ENCODE assay signal across 13 cellular contexts in the genomic region with DNA sequence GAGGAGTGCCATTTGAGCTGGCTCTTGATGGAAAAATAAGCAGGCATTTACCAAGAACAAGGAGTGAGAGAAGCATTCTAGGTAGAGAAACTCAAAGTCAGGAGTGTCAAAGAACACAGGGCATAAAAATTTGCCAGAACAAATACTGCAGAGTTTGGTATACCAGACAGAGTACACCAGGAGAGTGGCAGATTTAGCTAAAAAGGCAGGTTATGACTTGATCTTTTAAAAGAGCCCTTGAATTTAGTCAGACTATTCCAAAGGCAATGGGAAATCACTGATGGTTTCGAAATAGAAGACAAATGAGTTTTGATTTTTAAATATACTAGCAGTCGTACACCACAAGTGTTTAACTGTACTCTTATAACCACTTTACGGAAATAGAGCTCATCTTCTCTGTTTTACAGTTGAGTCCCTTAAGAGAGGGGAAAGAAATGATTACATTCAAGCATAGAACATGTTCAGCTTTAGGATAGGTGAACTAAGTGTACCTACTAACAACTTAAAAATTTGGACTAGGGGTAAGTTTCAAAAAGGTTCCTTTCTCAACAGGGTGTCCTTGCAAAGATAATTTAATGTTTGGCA. TPM values are rescaled to one million over a fixed set of nuclear protein-coding genes. Genes with fewer than 3 reads are reported as not detected.
DNase-seq lines count a peak whose midpoint lies in the region; ATAC-seq and TF ChIP-seq lines count a peak whose summit lies in the region.
"Had no signal": no experiment of that assay in that cellular context is flagged by ENCODE, and none has a peak within 500 bp of the region (broad histone marks: within the 10 kb centered on the region; RNA-seq: fewer than 3 reads in every experiment).

No MANE protein-coding gene starts in this region.

- H3K4me3 ChIP-seq in HUES64 (ENCODE audit: low read length), result no peak overlapping the region
- no peak overlapping the region for H3K4me3 ChIP-seq in skeletal muscle satellite cell (ENCODE audit: low read length)
- H3K4me3 ChIP-seq: stomach had no signal

- no peaks in the 10 kb centered on the region for H3K27me3 Mint-ChIP-seq in WTC11 (ENCODE audit: low read depth)

- no peak for TF ChIP-seq CTCF in WTC11 (IDR thresholded peaks at IDR 0.05)

- no peak overlapping the region for H3K9ac ChIP-seq in HUES64 (ENCODE audit: low read depth, low read length)
- H3K9ac ChIP-seq in skeletal muscle satellite cell (ENCODE audit: low read depth, low read length), result no peak overlapping the region

- peak overlapping the region; percentile 60 for H3K4me2 ChIP-seq in skeletal muscle satellite cell (ENCODE audit: low read length)

- H3K4me1 Mint-ChIP-seq in WTC11, result peaks cover 78% of the 10 kb centered on the region

- H3K4me1 ChIP-seq in HUES64 (ENCODE audit: insufficient read depth, low read length) (peaks cover 71% of the 10 kb centered on the region), skeletal muscle satellite cell (ENCODE audit: control insufficient read depth, insufficient read depth, low read length) (peaks cover 72% of the 10 kb centered on the region)

- CTCF ChIA-PET in WTC11 (lab: Charles Lee), result interaction anchor here (0.7 to 1.1 kb wide), 2 partner anchors 11 to 274 kb away, joined by 3 read pairs; no protein-coding TSS in a partner anchor

- peaks cover 46% of the 10 kb centered on the region for H3K36me3 ChIP-seq in HUES64 (ENCODE audit: insufficient read depth, low read length)
- H3K36me3 ChIP-seq in skeletal muscle satellite cell (ENCODE audit: insufficient read depth, low read length), result peaks cover 42% of the 10 kb centered on the region
- H3K36me3 ChIP-seq: gastroesophageal sphincter had no signal

- H3K9me3 Mint-ChIP-seq in WTC11, result no peaks in the 10 kb centered on the region
- H3K9me3 Mint-ChIP-seq: H9 had no signal

- ATAC-seq in WTC11, result no peak
- ATAC-seq: activated CD4-positive, CD25-positive, alpha-beta regulatory T cell treated with anti-CD3 and anti-CD28 coated beads, Interleukin-2, amount 50 U/mL, for 24 hours; gastroesophageal sphincter; Panc1 had no signal

- H3K4me3 Mint-ChIP-seq in WTC11, result peak overlapping the region; percentile 18; the same call in 1 of the 2 replicates
- H3K4me3 Mint-ChIP-seq: H9 had no signal

- peak overlapping the region; percentile 81 for H3K27ac Mint-ChIP-seq in WTC11

- POLR2A ChIA-PET in WTC11 (lab: Charles Lee), result interaction anchor here (1.0 to 3.7 kb wide), 3 partner anchors 9 to 52 kb away, joined by 3 to 18 read pairs (median 7); a partner anchor contains a TSS

- DNase-seq in WTC11 (ENCODE audit: low spot score), result no peak
- DNase-seq in epithelial cell of prostate (ENCODE audit: low read depth, low spot score), result no peak
- no peak for DNase-seq in NCI-H2171 treated with DMSO at 0.1 percent for 48 hours (lab: John Stamatoyannopoulos, UW)
- no peak for DNase-seq in cortex of kidney (lab: John Stamatoyannopoulos, UW)
- no peak for DNase-seq in hepatic stellate cell (ENCODE audit: low spot score)
- DNase-seq: DMS53, H9, stomach had no signal

- no peaks in the 10 kb centered on the region for H3K9me3 ChIP-seq in HUES64 (ENCODE audit: insufficient read depth, low read depth, low read length)
- no peaks in the 10 kb centered on the region for H3K9me3 ChIP-seq in skeletal muscle satellite cell (replicated peaks; ENCODE audit: low read length)
- H3K9me3 ChIP-seq: gastroesophageal sphincter, stomach had no signal

- 100% methylated on average over 2 of the region's 3 CpGs for WGBS in HUES64

- H3K27me3 ChIP-seq in HUES64 (ENCODE audit: insufficient read depth, low read length) (no peaks in the 10 kb centered on the region), skeletal muscle satellite cell (ENCODE audit: control insufficient read depth, insufficient read depth, low read length) (no peaks in the 10 kb centered on the region)
- H3K27me3 ChIP-seq: gastroesophageal sphincter, stomach had no signal

- H3K36me3 Mint-ChIP-seq in WTC11, result peaks cover 7% of the 10 kb centered on the region; the same call in 1 of the 2 replicates

- peak overlapping the region; percentile 10; the same call in 1 of the 2 replicates for H3K27ac ChIP-seq in HUES64 (ENCODE audit: low read depth, low read length)
- peak overlapping the region; percentile 100 for H3K27ac ChIP-seq in epithelial cell of prostate

TF ChIP-seq in WTC11, 78 proteins besides CTCF, POLR2A, EP300 and RAD21 (continues in another document):
- no peak for TF ChIP-seq MYBL2 (CRISPR knock-in tag; IDR thresholded peaks at IDR 0.05)
- TF ChIP-seq, protein P1, sequence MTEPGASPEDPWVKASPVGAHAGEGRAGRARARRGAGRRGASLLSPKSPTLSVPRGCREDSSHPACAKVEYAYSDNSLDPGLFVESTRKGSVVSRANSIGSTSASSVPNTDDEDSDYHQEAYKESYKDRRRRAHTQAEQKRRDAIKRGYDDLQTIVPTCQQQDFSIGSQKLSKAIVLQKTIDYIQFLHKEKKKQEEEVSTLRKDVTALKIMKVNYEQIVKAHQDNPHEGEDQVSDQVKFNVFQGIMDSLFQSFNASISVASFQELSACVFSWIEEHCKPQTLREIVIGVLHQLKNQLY (CRISPR knock-in tag; IDR thresholded peaks at IDR 0.05), result no peak
- TF ChIP-seq, protein P2, sequence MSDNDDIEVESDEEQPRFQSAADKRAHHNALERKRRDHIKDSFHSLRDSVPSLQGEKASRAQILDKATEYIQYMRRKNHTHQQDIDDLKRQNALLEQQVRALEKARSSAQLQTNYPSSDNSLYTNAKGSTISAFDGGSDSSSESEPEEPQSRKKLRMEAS (CRISPR knock-in tag; IDR thresholded peaks at IDR 0.05), result no peak
- TF ChIP-seq, protein P3, sequence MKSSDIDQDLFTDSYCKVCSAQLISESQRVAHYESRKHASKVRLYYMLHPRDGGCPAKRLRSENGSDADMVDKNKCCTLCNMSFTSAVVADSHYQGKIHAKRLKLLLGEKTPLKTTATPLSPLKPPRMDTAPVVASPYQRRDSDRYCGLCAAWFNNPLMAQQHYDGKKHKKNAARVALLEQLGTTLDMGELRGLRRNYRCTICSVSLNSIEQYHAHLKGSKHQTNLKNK (CRISPR knock-in tag; IDR thresholded peaks at IDR 0.05), result no peak
- no peak for TF ChIP-seq GABPB1 (CRISPR knock-in tag; IDR thresholded peaks at IDR 0.05)
- TF ChIP-seq, protein P4, sequence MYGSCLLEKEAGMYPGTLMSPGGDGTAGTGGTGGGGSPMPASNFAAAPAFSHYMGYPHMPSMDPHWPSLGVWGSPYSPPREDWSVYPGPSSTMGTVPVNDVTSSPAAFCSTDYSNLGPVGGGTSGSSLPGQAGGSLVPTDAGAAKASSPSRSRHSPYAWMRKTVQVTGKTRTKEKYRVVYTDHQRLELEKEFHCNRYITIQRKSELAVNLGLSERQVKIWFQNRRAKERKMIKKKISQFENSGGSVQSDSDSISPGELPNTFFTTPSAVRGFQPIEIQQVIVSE (CRISPR knock-in tag; IDR thresholded peaks at IDR 0.05; ENCODE audit: borderline replicate concordance), result no peak
- TF ChIP-seq, protein P5, sequence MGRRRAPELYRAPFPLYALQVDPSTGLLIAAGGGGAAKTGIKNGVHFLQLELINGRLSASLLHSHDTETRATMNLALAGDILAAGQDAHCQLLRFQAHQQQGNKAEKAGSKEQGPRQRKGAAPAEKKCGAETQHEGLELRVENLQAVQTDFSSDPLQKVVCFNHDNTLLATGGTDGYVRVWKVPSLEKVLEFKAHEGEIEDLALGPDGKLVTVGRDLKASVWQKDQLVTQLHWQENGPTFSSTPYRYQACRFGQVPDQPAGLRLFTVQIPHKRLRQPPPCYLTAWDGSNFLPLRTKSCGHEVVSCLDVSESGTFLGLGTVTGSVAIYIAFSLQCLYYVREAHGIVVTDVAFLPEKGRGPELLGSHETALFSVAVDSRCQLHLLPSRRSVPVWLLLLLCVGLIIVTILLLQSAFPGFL (CRISPR knock-in tag; IDR thresholded peaks at IDR 0.05; ENCODE audit: borderline replicate concordance), result no peak
- TF ChIP-seq, protein P6, sequence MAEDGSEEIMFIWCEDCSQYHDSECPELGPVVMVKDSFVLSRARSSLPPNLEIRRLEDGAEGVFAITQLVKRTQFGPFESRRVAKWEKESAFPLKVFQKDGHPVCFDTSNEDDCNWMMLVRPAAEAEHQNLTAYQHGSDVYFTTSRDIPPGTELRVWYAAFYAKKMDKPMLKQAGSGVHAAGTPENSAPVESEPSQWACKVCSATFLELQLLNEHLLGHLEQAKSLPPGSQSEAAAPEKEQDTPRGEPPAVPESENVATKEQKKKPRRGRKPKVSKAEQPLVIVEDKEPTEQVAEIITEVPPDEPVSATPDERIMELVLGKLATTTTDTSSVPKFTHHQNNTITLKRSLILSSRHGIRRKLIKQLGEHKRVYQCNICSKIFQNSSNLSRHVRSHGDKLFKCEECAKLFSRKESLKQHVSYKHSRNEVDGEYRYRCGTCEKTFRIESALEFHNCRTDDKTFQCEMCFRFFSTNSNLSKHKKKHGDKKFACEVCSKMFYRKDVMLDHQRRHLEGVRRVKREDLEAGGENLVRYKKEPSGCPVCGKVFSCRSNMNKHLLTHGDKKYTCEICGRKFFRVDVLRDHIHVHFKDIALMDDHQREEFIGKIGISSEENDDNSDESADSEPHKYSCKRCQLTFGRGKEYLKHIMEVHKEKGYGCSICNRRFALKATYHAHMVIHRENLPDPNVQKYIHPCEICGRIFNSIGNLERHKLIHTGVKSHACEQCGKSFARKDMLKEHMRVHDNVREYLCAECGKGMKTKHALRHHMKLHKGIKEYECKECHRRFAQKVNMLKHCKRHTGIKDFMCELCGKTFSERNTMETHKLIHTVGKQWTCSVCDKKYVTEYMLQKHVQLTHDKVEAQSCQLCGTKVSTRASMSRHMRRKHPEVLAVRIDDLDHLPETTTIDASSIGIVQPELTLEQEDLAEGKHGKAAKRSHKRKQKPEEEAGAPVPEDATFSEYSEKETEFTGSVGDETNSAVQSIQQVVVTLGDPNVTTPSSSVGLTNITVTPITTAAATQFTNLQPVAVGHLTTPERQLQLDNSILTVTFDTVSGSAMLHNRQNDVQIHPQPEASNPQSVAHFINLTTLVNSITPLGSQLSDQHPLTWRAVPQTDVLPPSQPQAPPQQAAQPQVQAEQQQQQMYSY (CRISPR knock-in tag; IDR thresholded peaks at IDR 0.05), result no peak
- no peak for TF ChIP-seq ELF4 (CRISPR knock-in tag; IDR thresholded peaks at IDR 0.05; ENCODE audit: low read depth)
- no peak for TF ChIP-seq CREB1 (CRISPR knock-in tag; IDR thresholded peaks at IDR 0.05)
- no peak for TF ChIP-seq TCF7 (CRISPR knock-in tag; IDR thresholded peaks at IDR 0.05; ENCODE audit: low read depth)
- TF ChIP-seq NR3C1 (CRISPR knock-in tag; conservative IDR thresholded peaks at IDR 0.05; ENCODE audit: low read depth), result no peak
- TF ChIP-seq OVOL2 (CRISPR knock-in tag; IDR thresholded peaks at IDR 0.05; ENCODE audit: borderline replicate concordance), result no peak

RNA-seq across cellular contexts. Expression of a gene that starts 10.2 kb away (rescaled TPM):
- 292 TPM for polyA plus RNA-seq in HUES64 (2013, experiment 1 of 2)
- polyA plus RNA-seq in HUES64 (2013, experiment 2 of 2), result 349 TPM
- 326 to 351 TPM (median 334 TPM) in 3 replicates for total RNA-seq in WTC11 (2021)
- total RNA-seq in skeletal muscle satellite cell (2012; rRNA removed), result 323 and 356 TPM in 2 replicates

RNA-seq across cellular contexts. Expression of a gene that starts 51.7 kb away (rescaled TPM):
- 67.0 TPM for polyA plus RNA-seq in HUES64 (2013, experiment 1 of 2)
- 59.7 TPM for polyA plus RNA-seq in HUES64 (2013, experiment 2 of 2)
- total RNA-seq in WTC11 (2021), result 30.0 to 36.6 TPM (median 36.2 TPM) in 3 replicates
- total RNA-seq in skeletal muscle satellite cell (2012; rRNA removed), result 36.0 and 37.4 TPM in 2 replicates

RNA-seq across cellular contexts. Expression of a gene that starts 56.3 kb away (rescaled TPM):
- polyA plus RNA-seq in HUES64 (2013, experiment 1 of 2), result 15.1 TPM
- polyA plus RNA-seq in HUES64 (2013, experiment 2 of 2), result 18.5 TPM
- 35.1 to 37.6 TPM (median 37.5 TPM) in 3 replicates for total RNA-seq in WTC11 (2021)
- 18.0 and 18.8 TPM in 2 replicates for total RNA-seq in skeletal muscle satellite cell (2012; rRNA removed)
